ENCODE assay signal across 12 cellular contexts in the genomic region with DNA sequence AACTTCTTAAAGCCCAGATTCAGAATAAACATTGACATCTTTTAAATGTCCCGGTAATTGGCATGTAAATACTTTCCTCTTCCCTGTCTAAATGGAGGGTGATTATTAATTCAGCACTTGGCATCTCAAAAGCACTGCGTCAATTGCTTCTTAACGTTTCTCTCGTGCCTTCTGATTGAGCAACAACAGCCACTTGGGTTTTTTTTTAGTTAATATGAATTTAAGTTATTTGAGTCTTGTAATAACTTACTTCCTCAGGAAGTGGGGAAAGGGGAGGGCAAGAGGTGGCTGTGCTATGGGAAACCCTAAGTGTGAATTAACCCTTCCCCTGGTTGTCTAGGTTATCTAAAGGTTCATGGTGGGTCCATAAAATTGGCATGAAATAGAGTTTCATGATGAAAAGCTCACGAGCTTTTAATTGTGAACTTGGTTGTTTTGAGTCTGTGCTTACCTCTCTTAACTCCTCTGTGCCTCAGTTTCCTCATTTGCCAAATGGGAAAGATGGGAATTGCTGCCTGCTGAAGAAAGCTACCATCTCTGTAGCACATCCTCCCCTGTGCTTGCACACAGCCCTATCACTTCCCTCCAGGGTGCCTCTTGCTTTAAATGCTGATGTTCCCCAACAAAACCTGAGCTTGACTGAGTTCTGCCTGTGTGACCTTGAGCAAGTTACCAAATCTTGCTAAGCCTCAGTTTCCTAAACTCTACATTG.
DNase-seq lines count a peak whose midpoint lies in the region; ATAC-seq and TF ChIP-seq lines count a peak whose summit lies in the region.
"Had no signal": no experiment of that assay in that cellular context is flagged by ENCODE, and none has a peak within 500 bp of the region (broad histone marks: within the 10 kb centered on the region; RNA-seq: fewer than 3 reads in every experiment).

No MANE protein-coding gene starts in this region.

- H3K27ac ChIP-seq in DOHH2 (ENCODE audit: low read depth, low read length) (peak overlapping the region; percentile 56), neutrophil (peak overlapping the region; percentile 81), tibial nerve (no peak overlapping the region)

- H3K4me2 ChIP-seq in DOHH2 (ENCODE audit: low read length): peak overlapping the region; percentile 78
- H3K4me2 ChIP-seq: SK-N-SH had no signal

- peak; percentile 97 for DNase-seq in MV-4-11 (lab: John Stamatoyannopoulos, UW)
- DNase-seq in amniotic epithelial cell (ENCODE audit: low read depth): peak; percentile 2
- DNase-seq in ACHN: no peak
- DNase-seq in tibial nerve (ENCODE audit: low spot score in 2 of 2): no peak
- DNase-seq: activated T-cell treated with anti-CD3 and anti-CD28 coated beads, Interleukin-2, amount 50 U/mL, for 72 hours; DMS79 treated with DMSO at 0.1 percent for 48 hours; HCEC 1CT; midbrain; SK-N-SH had no signal

- H3K4me3 ChIP-seq in DOHH2 (ENCODE audit: low read length): peak overlapping the region; percentile 61
- H3K4me3 ChIP-seq in neutrophil (ENCODE audit: low read depth in 1 of 2, low read length in 1 of 2): peak overlapping the region; percentile 11 to 40
- no peak overlapping the region for H3K4me3 ChIP-seq in tibial nerve

- H3K79me2 ChIP-seq in DOHH2 (ENCODE audit: control insufficient read depth, low read length): no peaks in the 10 kb centered on the region

- 34 to 36% methylated on average over 5 of the region's 5 CpGs for WGBS in tibial nerve, 2 donors

- H3K9me3 ChIP-seq in DOHH2 (ENCODE audit: control insufficient read depth, insufficient read depth, low read length): no peaks in the 10 kb centered on the region
- H3K9me3 ChIP-seq in neutrophil: no peaks in the 10 kb centered on the region
- peaks cover 0 to 8% (median 0%) of the 10 kb centered on the region in 4 donors for H3K9me3 ChIP-seq in tibial nerve
- H3K9me3 ChIP-seq: SK-N-SH had no signal

- ATAC-seq in HG02884 (IDR thresholded peaks at IDR 0.05; ENCODE audit: unreplicated experiment): no peak
- ATAC-seq: activated T-cell treated with anti-CD3 and anti-CD28 coated beads, Interleukin-2, amount 50 U/mL, for 72 hours had no signal

- no peak for TF ChIP-seq CTCF in DOHH2 (IDR thresholded peaks at IDR 0.05; ENCODE audit: low read depth, low read length, poor library complexity, severe bottlenecking)
- TF ChIP-seq CTCF in neutrophil (IDR thresholded peaks at IDR 0.05): no peak
- TF ChIP-seq CTCF in tibial nerve (IDR thresholded peaks at IDR 0.05): no peak

- peak in 1 of 2 donors; percentile 21 for TF ChIP-seq EP300 in tibial nerve (IDR thresholded peaks at IDR 0.05)

- H3K4me1 ChIP-seq in DOHH2 (ENCODE audit: control insufficient read depth, low read length) (peaks cover 25% of the 10 kb centered on the region), neutrophil (ENCODE audit: control insufficient read depth in 1 of 2, insufficient read depth in 1 of 2, low read depth in 1 of 2, low read length in 1 of 2) (peaks cover 25 to 27% of the 10 kb centered on the region in 2 experiments), tibial nerve (no peaks in the 10 kb centered on the region)

- H3K36me3 ChIP-seq in DOHH2 (ENCODE audit: control insufficient read depth, low read length): no peaks in the 10 kb centered on the region
- no peaks in the 10 kb centered on the region for H3K36me3 ChIP-seq in neutrophil
- no peaks in the 10 kb centered on the region for H3K36me3 ChIP-seq in tibial nerve

- H4K20me1 ChIP-seq in DOHH2 (ENCODE audit: control insufficient read depth, insufficient read depth, low read depth, low read length): no peaks in the 10 kb centered on the region

- no peaks in the 10 kb centered on the region for H3K27me3 ChIP-seq in DOHH2 (ENCODE audit: control insufficient read depth, low read length)
- no peaks in the 10 kb centered on the region for H3K27me3 ChIP-seq in neutrophil
- H3K27me3 ChIP-seq in tibial nerve: no peaks in the 10 kb centered on the region

- no peak for TF ChIP-seq POLR2A in tibial nerve (IDR thresholded peaks at IDR 0.05)

- H3F3A ChIP-seq in DOHH2 (ENCODE audit: control insufficient read depth, insufficient read depth): 0 out of 2 replicates have a peak, but pooled peaks cover 4% of the 10 kb centered on the region

- no peaks in the 10 kb centered on the region for H3K9me2 ChIP-seq in DOHH2 (replicated peaks; ENCODE audit: control insufficient read depth, low read length)
- H3K9me2 ChIP-seq: SK-N-SH had no signal

- in situ Hi-C loops in ACHN (cut with HindIII; ENCODE audit: low pct_ligation_motif_present, low pct_unique_long_range_greater_than_20kb, low sequenced_read_pairs): no loop called here

Comparison
In these comparisons a context has a peak if more than half of its experiments do, and no peak if none do; other contexts are left out.
1. H3K27ac ChIP-seq: peak in DOHH2 (single experiment) and neutrophil (single experiment); none in tibial nerve (0 of 4).
2. H3K4me3 ChIP-seq: peak in DOHH2 (single experiment) and neutrophil (2 of 2); none in tibial nerve (0 of 4).
3. DNase-seq: peak in MV-4-11 (single experiment) and amniotic epithelial cell (single experiment); none in ACHN (single experiment) and tibial nerve (0 of 2).